Comparison of ENCODE assay signal across 18 cellular contexts in genomic region chr2:190942697-190943096, GRCh38.
DNase-seq lines count a peak whose midpoint lies in the region; ATAC-seq, FAIRE-seq and TF ChIP-seq lines count a peak whose summit lies in the region.
"Had no signal": no experiment of that assay in that cellular context is flagged by ENCODE, and none has a peak within 500 bp of the region (broad histone marks: within the 10 kb centered on the region; RNA-seq: fewer than 3 reads in every experiment).

No MANE protein-coding gene starts in this region.

- no peaks in the 10 kb centered on the region for H3K9me3 ChIP-seq in A549
- no peaks in the 10 kb centered on the region for H3K9me3 ChIP-seq in Caco-2
- no peaks in the 10 kb centered on the region for H3K9me3 ChIP-seq in parathyroid adenoma (ENCODE audit: control insufficient read depth, low read length)
- H3K9me3 ChIP-seq in CD8-positive, alpha-beta T cell (ENCODE audit: low read length) = no peaks in the 10 kb centered on the region
- H3K9me3 ChIP-seq: BLaER1 had no signal

- no peak; a peak in 1 of 6 replicates for ATAC-seq in A549
- no peak for ATAC-seq in CD8-positive, alpha-beta T cell

- peaks cover 7% of the 10 kb centered on the region for H3K4me1 Mint-ChIP-seq in Caco-2 (ENCODE audit: low read depth, unreplicated experiment)
- peaks cover 34% of the 10 kb centered on the region for H3K4me1 Mint-ChIP-seq in CD8-positive, alpha-beta T cell (ENCODE audit: low read depth)

- H3K4me1 ChIP-seq in A549 (peaks cover 76% of the 10 kb centered on the region), Caco-2 (peaks cover 17% of the 10 kb centered on the region), parathyroid adenoma (peaks cover 18% of the 10 kb centered on the region)
- peaks cover 10% of the 10 kb centered on the region for H3K4me1 ChIP-seq in CD8-positive, alpha-beta T cell (ENCODE audit: insufficient read depth, low read length)

- H3K4me2 ChIP-seq in A549 (no peak overlapping the region), parathyroid adenoma (ENCODE audit: low read length) (no peak overlapping the region)
- H3K4me2 ChIP-seq: BLaER1 had no signal

- FAIRE-seq in A549 (lab: Jason Lieb, UNC) (no peak), RCC 7860 (lab: Jason Lieb, UNC) (no peak)
- FAIRE-seq: A204.1, D721Med, G401.6 had no signal

- no peak for TF ChIP-seq RAD21 in A549 (conservative IDR thresholded peaks at IDR 0.05 in 1 of 2, IDR thresholded peaks at IDR 0.05 in 1 of 2)

- TF ChIP-seq POLR2A in A549 (IDR thresholded peaks at IDR 0.05; ENCODE audit: low read length) = no peak

- H3K79me2 ChIP-seq in parathyroid adenoma = no peaks in the 10 kb centered on the region

- TSS peak; percentile 10 for BruUV-seq in Caco-2 (replicated peaks; lab: Mats Ljungman, UMichigan)

- H3K9me3 Mint-ChIP-seq in Caco-2 (ENCODE audit: unreplicated experiment) = no peaks in the 10 kb centered on the region
- H3K9me3 Mint-ChIP-seq in CD8-positive, alpha-beta T cell = no peaks in the 10 kb centered on the region

- H3K9ac ChIP-seq in parathyroid adenoma = no peak overlapping the region
- H3K9ac ChIP-seq: BLaER1 had no signal

- peaks cover 7% of the 10 kb centered on the region for H3K36me3 Mint-ChIP-seq in Caco-2 (ENCODE audit: insufficient read depth, unreplicated experiment)
- H3K36me3 Mint-ChIP-seq in CD8-positive, alpha-beta T cell = peaks cover 5% of the 10 kb centered on the region

- intact Hi-C loops in Caco-2 (cut with micrococcal nuclease; ENCODE audit: unreplicated experiment) = no loop called here
- intact Hi-C loops in CD8-positive, alpha-beta T cell (cut with DNase I, micrococcal nuclease) = no loop called here

- H3K27ac Mint-ChIP-seq in Caco-2 (ENCODE audit: unreplicated experiment) = no peak overlapping the region
- no peak overlapping the region for H3K27ac Mint-ChIP-seq in CD8-positive, alpha-beta T cell

- no peak for DNase-seq in A549 (ENCODE audit: low read depth in 1 of 2, low spot score in 1 of 2)
- DNase-seq in Caco-2 = no peak
- DNase-seq in RCC 7860 (ENCODE audit: low spot score) = peak; percentile 44
- no peak for DNase-seq in AG20443 (ENCODE audit: low spot score)
- DNase-seq in CD8-positive, alpha-beta T cell = no peak
- DNase-seq in stimulated activated CD4-positive, alpha-beta T cell treated with anti-CD3 and anti-CD28 coated beads, Interleukin-12 subunit alpha, Interleukin-12 subunit beta, amount 100 ng/mL, for 4 hours = no peak
- DNase-seq: AML-193, DMS153, DMS79 treated with DMSO at 0.1 percent for 48 hours, EL, HCEC 1CT, KG1 had no signal

- TF ChIP-seq EP300 in A549 (IDR thresholded peaks at IDR 0.05) = no peak

- H3K27ac ChIP-seq in A549 (no peak overlapping the region), parathyroid adenoma (peak overlapping the region; percentile 11)
- no peak overlapping the region for H3K27ac ChIP-seq in CD8-positive, alpha-beta T cell (ENCODE audit: low read depth, low read length)
- H3K27ac ChIP-seq: BLaER1, HL-60 had no signal

- TF ChIP-seq CTCF in A549 (IDR thresholded peaks at IDR 0.05) (no peak), Caco-2 (IDR thresholded peaks at IDR 0.05; ENCODE audit: insufficient read depth in 1 of 2, low read depth in 1 of 2, low read length in 1 of 2, severe bottlenecking in 1 of 2, unreplicated experiment in 1 of 2) (no peak), parathyroid adenoma (IDR thresholded peaks at IDR 0.05) (no peak)
- TF ChIP-seq CTCF in CD8-positive, alpha-beta T cell (IDR thresholded peaks at IDR 0.05) = no peak

- CTCF ChIA-PET in A549 (lab: Yijun Ruan, JAX) = no interaction called here
- CTCF ChIA-PET in Caco-2 (lab: Charles Lee) = no interaction called here
- CTCF ChIA-PET in CD8-positive, alpha-beta T cell (lab: Charles Lee) = interaction anchor here (0.9 to 1.0 kb wide), 2 partner anchors 67 to 92 kb away, joined by 3 read pairs; no protein-coding TSS in a partner anchor

- H3K36me3 ChIP-seq in Caco-2 (ENCODE audit: control insufficient read depth, insufficient read depth, low read length) (no peaks in the 10 kb centered on the region), parathyroid adenoma (ENCODE audit: control insufficient read depth, insufficient read depth, low read length) (no peaks in the 10 kb centered on the region)
- H3K36me3 ChIP-seq in CD8-positive, alpha-beta T cell (ENCODE audit: insufficient read depth, low read length) = no peaks in the 10 kb centered on the region
- H3K36me3 ChIP-seq: BLaER1 had no signal

- 96% methylated on average over 2 of the region's 2 CpGs for WGBS in A549 (ENCODE audit: missing lambda C conversion rate)

- H2AFZ ChIP-seq in parathyroid adenoma = no peak overlapping the region

- POLR2A ChIA-PET in A549 (lab: Yijun Ruan, JAX) = no interaction called here
- POLR2A ChIA-PET in Caco-2 (lab: Charles Lee) = no interaction called here
- POLR2A ChIA-PET in CD8-positive, alpha-beta T cell (lab: Charles Lee) = interaction anchor here (0.6 to 1.5 kb wide), 3 partner anchors 12 to 62 kb away, joined by 3 read pairs; partner anchors contain the start of gene GLS

- H3K4me3 ChIP-seq in A549 (no peak overlapping the region), Caco-2 (ENCODE audit: low read depth, low read length) (no peak overlapping the region), parathyroid adenoma (ENCODE audit: low read depth, low read length) (no peak overlapping the region)
- no peak overlapping the region for H3K4me3 ChIP-seq in CD8-positive, alpha-beta T cell (ENCODE audit: low read depth, low read length)
- H3K4me3 ChIP-seq: BLaER1 had no signal

- no peaks in the 10 kb centered on the region for H3K27me3 ChIP-seq in Caco-2 (replicated peaks; ENCODE audit: control insufficient read depth, insufficient read depth, low read length)
- no peaks in the 10 kb centered on the region for H3K27me3 ChIP-seq in parathyroid adenoma (ENCODE audit: control insufficient read depth, insufficient read depth, low read length)
- H3K27me3 ChIP-seq in CD8-positive, alpha-beta T cell (ENCODE audit: insufficient read depth, low read length) = no peaks in the 10 kb centered on the region
- H3K27me3 ChIP-seq: BLaER1 had no signal

- no peaks in the 10 kb centered on the region for H3K27me3 Mint-ChIP-seq in Caco-2 (ENCODE audit: insufficient read depth, unreplicated experiment)
- H3K27me3 Mint-ChIP-seq in CD8-positive, alpha-beta T cell (ENCODE audit: low read depth) = no peaks in the 10 kb centered on the region

- no peak overlapping the region for H3K4me3 Mint-ChIP-seq in Caco-2 (ENCODE audit: unreplicated experiment)
- no peak overlapping the region for H3K4me3 Mint-ChIP-seq in CD8-positive, alpha-beta T cell

TF ChIP-seq in A549, 52 proteins besides CTCF, POLR2A, EP300 and RAD21:
- 0 out of 2 replicates have a peak, but pooled peaks have one; percentile 16 for TF ChIP-seq RARB (CRISPR knock-in tag; IDR thresholded peaks at IDR 0.05)
- TF ChIP-seq HES2 (IDR thresholded peaks at IDR 0.05) = no peak
- TF ChIP-seq BCL3 (IDR thresholded peaks at IDR 0.05) = no peak
- no peak for TF ChIP-seq JUNB (IDR thresholded peaks at IDR 0.05)
- TF ChIP-seq NFE2L2 (conservative IDR thresholded peaks at IDR 0.05; ENCODE audit: low read length) = no peak
- TF ChIP-seq NR3C1 (IDR thresholded peaks at IDR 0.05) = no peak
- no peak for TF ChIP-seq ZC3H11A (IDR thresholded peaks at IDR 0.05)
- TF ChIP-seq CBX8 (IDR thresholded peaks at IDR 0.05) = no peak
- no peak for TF ChIP-seq CEBPB (IDR thresholded peaks at IDR 0.05)
- TF ChIP-seq SREBF2 (IDR thresholded peaks at IDR 0.05) = no peak
- TF ChIP-seq POLR2AphosphoS2 (conservative IDR thresholded peaks at IDR 0.05; ENCODE audit: low read length) = no peak
- TF ChIP-seq MYC (IDR thresholded peaks at IDR 0.05; ENCODE audit: borderline replicate concordance, low read length) = no peak
- 0 out of 2 replicates have a peak, but pooled peaks have one; percentile 15 for TF ChIP-seq TFCP2L1 (CRISPR knock-in tag; IDR thresholded peaks at IDR 0.05)
- TF ChIP-seq HOXA7 (CRISPR knock-in tag; IDR thresholded peaks at IDR 0.05) = peak; percentile 64; the same call in 1 of the 2 replicates
